8 cellular contexts compared by ENCODE assay signal in genomic region chr3:47421741-47422649, GRCh38. TPM values are rescaled to one million over a fixed set of nuclear protein-coding genes. Genes with fewer than 3 reads are reported as not detected.
DNase-seq lines count a peak whose midpoint lies in the region; ATAC-seq and TF ChIP-seq lines count a peak whose summit lies in the region.

No MANE protein-coding gene starts in this region.

- peak overlapping the region; percentile 59 to 93 (median 84); a peak in 21 of 22 replicates for H3K27ac ChIP-seq in BLaER1 treated with 17β-estradiol and CSF1 and Interleukin-3, amounts not matched to agents 10 nM and 100 nM
- no peak overlapping the region for H3K27ac ChIP-seq in foreskin keratinocyte

- H3K4me3 ChIP-seq in BLaER1 treated with 17β-estradiol and CSF1 and Interleukin-3, amounts not matched to agents 10 nM and 100 nM, result no peak overlapping the region

- H3K27me3 ChIP-seq in BLaER1 treated with 17β-estradiol and CSF1 and Interleukin-3, amounts not matched to agents 10 nM and 100 nM, result no peaks in the 10 kb centered on the region
- H3K27me3 ChIP-seq in foreskin keratinocyte, result no peaks in the 10 kb centered on the region

- peak; percentile 54 for TF ChIP-seq CTCF in foreskin keratinocyte (conservative IDR thresholded peaks at IDR 0.05)

- intact Hi-C loops in sciatic nerve (cut with DNase I), result loop anchor here (10.0 kb wide), 1 partner anchor 53 kb away; the partner anchor contains the start of gene SCAP

- peak overlapping the region; percentile 34 to 78 (median 67) for H3K4me2 ChIP-seq in BLaER1 treated with 17β-estradiol and CSF1 and Interleukin-3, amounts not matched to agents 10 nM and 100 nM

- H3K9me3 ChIP-seq in BLaER1 treated with 17β-estradiol and CSF1 and Interleukin-3, amounts not matched to agents 10 nM and 100 nM (replicated peaks in 1 of 11), result no peaks in the 10 kb centered on the region

- H3K36me3 ChIP-seq in BLaER1 treated with 17β-estradiol and CSF1 and Interleukin-3, amounts not matched to agents 10 nM and 100 nM, result peaks cover 56 to 89% (median 83%) of the 10 kb centered on the region in 11 experiments

- H4K20me1 ChIP-seq in BLaER1 treated with 17β-estradiol and CSF1 and Interleukin-3, amounts not matched to agents 10 nM and 100 nM, result peaks cover 0 to 32% (median 16%) of the 10 kb centered on the region in 11 experiments; a peak in 15 of 22 replicates

- peaks cover 16 to 34% (median 25%) of the 10 kb centered on the region in 10 experiments for H3K4me1 ChIP-seq in BLaER1 treated with 17β-estradiol and CSF1 and Interleukin-3, amounts not matched to agents 10 nM and 100 nM
- H3K4me1 ChIP-seq in foreskin keratinocyte, result no peaks in the 10 kb centered on the region

- no peak for ATAC-seq in foreskin keratinocyte
- peak; percentile 16 for ATAC-seq in sciatic nerve
- ATAC-seq in GM19452 (IDR thresholded peaks at IDR 0.05; ENCODE audit: unreplicated experiment), result no peak

- H3K9ac ChIP-seq in BLaER1 treated with 17β-estradiol and CSF1 and Interleukin-3, amounts not matched to agents 10 nM and 100 nM, result peak overlapping the region in 9 of 11 experiments; percentile 53 to 77 (median 72); a peak in 16 of 22 replicates

- DNase-seq in HPDE6-E6E7 (ENCODE audit: extremely low spot score), result peak; percentile 14
- peak; percentile 68 for DNase-seq in activated CD8-positive, alpha-beta memory T cell treated with anti-CD3 and anti-CD28 coated beads for 24 hours
- DNase-seq in foreskin keratinocyte, result no peak
- no peak for DNase-seq in sciatic nerve (ENCODE audit: low spot score)
- no peak for DNase-seq in OCI-M1 (lab: John Stamatoyannopoulos, UW)
- no peak for DNase-seq in stimulated activated CD4-positive, alpha-beta T cell treated with anti-CD3 and anti-CD28 coated beads, Interleukin-2, amount 100 ng/mL, for 24 hours

RNA-seq across cellular contexts. Expression of gene PTPN23, which starts 41.2 kb away (rescaled TPM):
- total RNA-seq in foreskin keratinocyte (16.0 and 18.0 TPM in 2 replicates), sciatic nerve (53.7 TPM)
- 15.4 and 16.5 TPM in 2 replicates for polyA plus RNA-seq in foreskin keratinocyte

RNA-seq across cellular contexts. Expression of gene SCAP, which starts 53.7 kb away (rescaled TPM):
- total RNA-seq in foreskin keratinocyte (50.5 and 54.7 TPM in 2 replicates), sciatic nerve (64.6 TPM)
- 33.0 and 36.2 TPM in 2 replicates for polyA plus RNA-seq in foreskin keratinocyte

Comparison
In these comparisons a context has a peak if more than half of its experiments do, and no peak if none do; other contexts are left out.
1. DNase-seq: peak in HPDE6-E6E7 (single experiment) and activated CD8-positive, alpha-beta memory T cell treated with anti-CD3 and anti-CD28 coated beads for 24 hours (single experiment); none in foreskin keratinocyte (0 of 2), sciatic nerve (single experiment), OCI-M1 (single experiment) and stimulated activated CD4-positive, alpha-beta T cell treated with anti-CD3 and anti-CD28 coated beads, Interleukin-2, amount 100 ng/mL, for 24 hours (0 of 2).